In genomic region chr13:45416521-45417125, GRCh38 we compare ENCODE assay signal across 8 cellular contexts. TPM values are rescaled to one million over a fixed set of nuclear protein-coding genes. Genes with fewer than 3 reads are reported as not detected.
DNase-seq lines count a peak whose midpoint lies in the region; ATAC-seq and TF ChIP-seq lines count a peak whose summit lies in the region.

No MANE protein-coding gene starts in this region.

- H3K4me3 ChIP-seq in CD4-positive, CD25-positive, alpha-beta regulatory T cell (ENCODE audit: low read depth, low read length) = peak overlapping the region; percentile 97
- H3K4me3 ChIP-seq in naive thymus-derived CD4-positive, alpha-beta T cell (ENCODE audit: low read length) = peak overlapping the region; percentile 97

- no peaks in the 10 kb centered on the region for H3K27me3 Mint-ChIP-seq in CD4-positive, CD25-positive, alpha-beta regulatory T cell
- H3K27me3 Mint-ChIP-seq in brain = peaks cover 4% of the 10 kb centered on the region
- H3K27me3 Mint-ChIP-seq in naive thymus-derived CD4-positive, alpha-beta T cell = no peaks in the 10 kb centered on the region

- H3K9me3 Mint-ChIP-seq in CD4-positive, CD25-positive, alpha-beta regulatory T cell = peaks cover 0 to 2% (median 0%) of the 10 kb centered on the region in 7 donors
- no peaks in the 10 kb centered on the region for H3K9me3 Mint-ChIP-seq in brain
- peaks cover 0 to 4% (median 0%) of the 10 kb centered on the region in 11 donors for H3K9me3 Mint-ChIP-seq in naive thymus-derived CD4-positive, alpha-beta T cell

- H3K36me3 Mint-ChIP-seq in CD4-positive, CD25-positive, alpha-beta regulatory T cell = peaks cover under 1% of the 10 kb centered on the region
- H3K36me3 Mint-ChIP-seq in brain = no peaks in the 10 kb centered on the region
- peaks cover 0 to 4% (median under 1%) of the 10 kb centered on the region in 5 donors for H3K36me3 Mint-ChIP-seq in naive thymus-derived CD4-positive, alpha-beta T cell

- peak overlapping the region; percentile 97 to 100 (median 98) for H3K4me3 Mint-ChIP-seq in CD4-positive, CD25-positive, alpha-beta regulatory T cell
- peak overlapping the region; percentile 91 to 97 (median 92) for H3K4me3 Mint-ChIP-seq in brain
- H3K4me3 Mint-ChIP-seq in naive thymus-derived CD4-positive, alpha-beta T cell = peak overlapping the region; percentile 90 to 98 (median 96)

- ATAC-seq in CD4-positive, CD25-positive, alpha-beta regulatory T cell (ENCODE audit: low read depth in 2 of 2) = no peak
- ATAC-seq in naive thymus-derived CD4-positive, alpha-beta T cell = no peak
- no peak for ATAC-seq in HG03095 (IDR thresholded peaks at IDR 0.05; ENCODE audit: unreplicated experiment)
- ATAC-seq in GM21390 (IDR thresholded peaks at IDR 0.05; ENCODE audit: unreplicated experiment) = no peak
- ATAC-seq in GM18867 (IDR thresholded peaks at IDR 0.05; ENCODE audit: unreplicated experiment) = no peak

- H3K27ac ChIP-seq in CD4-positive, CD25-positive, alpha-beta regulatory T cell (ENCODE audit: insufficient read depth, low read length, poor library complexity, severe bottlenecking) = peak overlapping the region; percentile 86
- peak overlapping the region; percentile 79 for H3K27ac ChIP-seq in naive thymus-derived CD4-positive, alpha-beta T cell (ENCODE audit: low read depth, low read length)

- CTCF ChIA-PET in naive thymus-derived CD4-positive, alpha-beta T cell (lab: Charles Lee) = interaction anchor here (0.6 to 3.0 kb wide), 7 partner anchors 22 to 73 kb away, joined by 3 to 16 read pairs (median 4); no protein-coding TSS in a partner anchor

- no peak for DNase-seq in CD4-positive, CD25-positive, alpha-beta regulatory T cell
- DNase-seq in NAMALWA (ENCODE audit: low spot score) = peak; percentile 45
- no peak for DNase-seq in naive thymus-derived CD4-positive, alpha-beta T cell
- no peak for DNase-seq in effector CD4-positive, alpha-beta T cell

- POLR2A ChIA-PET in naive thymus-derived CD4-positive, alpha-beta T cell (lab: Charles Lee) = interaction anchor here (0.6 to 5.6 kb wide), 13 partner anchors 10 to 292 kb away, joined by 3 to 40 read pairs (median 5); partner anchors contain the start of genes COG3 and TPT1

- H3K27ac Mint-ChIP-seq in CD4-positive, CD25-positive, alpha-beta regulatory T cell = peak overlapping the region; percentile 97 to 99 (median 99)
- peak overlapping the region; percentile 26 to 92 (median 83) for H3K27ac Mint-ChIP-seq in brain
- H3K27ac Mint-ChIP-seq in naive thymus-derived CD4-positive, alpha-beta T cell = peak overlapping the region; percentile 92 to 99 (median 96)

- no peak for TF ChIP-seq CTCF in brain (conservative IDR thresholded peaks at IDR 0.05)

- no peaks in the 10 kb centered on the region for H3K9me3 ChIP-seq in CD4-positive, CD25-positive, alpha-beta regulatory T cell (ENCODE audit: control insufficient read depth in 2 of 2, low read length in 2 of 2)
- no peaks in the 10 kb centered on the region for H3K9me3 ChIP-seq in naive thymus-derived CD4-positive, alpha-beta T cell (ENCODE audit: control insufficient read depth in 2 of 3, low read length in 3 of 3)

- H3K4me1 Mint-ChIP-seq in CD4-positive, CD25-positive, alpha-beta regulatory T cell = peaks cover 11 to 47% (median 23%) of the 10 kb centered on the region in 4 donors
- H3K4me1 Mint-ChIP-seq in brain = peaks cover 41% of the 10 kb centered on the region
- H3K4me1 Mint-ChIP-seq in naive thymus-derived CD4-positive, alpha-beta T cell = peaks cover 7 to 46% (median 35%) of the 10 kb centered on the region in 7 donors

- H3K4me1 ChIP-seq in CD4-positive, CD25-positive, alpha-beta regulatory T cell (ENCODE audit: control insufficient read depth, insufficient read depth, low read length, poor library complexity, severe bottlenecking) = peaks cover 20% of the 10 kb centered on the region
- peaks cover 4 to 21% of the 10 kb centered on the region in 2 donors for H3K4me1 ChIP-seq in naive thymus-derived CD4-positive, alpha-beta T cell (ENCODE audit: control insufficient read depth in 2 of 2, insufficient read depth in 2 of 2, low read length in 2 of 2)

- no peaks in the 10 kb centered on the region for H3K36me3 ChIP-seq in CD4-positive, CD25-positive, alpha-beta regulatory T cell (ENCODE audit: control insufficient read depth, insufficient read depth, low read length)
- peaks cover 0 to 4% (median 0%) of the 10 kb centered on the region in 3 experiments for H3K36me3 ChIP-seq in naive thymus-derived CD4-positive, alpha-beta T cell (ENCODE audit: control insufficient read depth in 2 of 3, insufficient read depth in 3 of 3, low read length in 3 of 3)

- no peaks in the 10 kb centered on the region for H3K27me3 ChIP-seq in CD4-positive, CD25-positive, alpha-beta regulatory T cell (ENCODE audit: control insufficient read depth, insufficient read depth, low read length)
- no peaks in the 10 kb centered on the region for H3K27me3 ChIP-seq in naive thymus-derived CD4-positive, alpha-beta T cell (ENCODE audit: control insufficient read depth in 2 of 2, insufficient read depth in 2 of 2, low read length in 2 of 2)

- intact Hi-C loops in naive thymus-derived CD4-positive, alpha-beta T cell (cut with micrococcal nuclease) = loop anchor here (1.0 to 5.0 kb wide), 5 partner anchors 17 to 766 kb away; partner anchors contain the start of genes LCP1 (in 1 of the 2) and TPT1 (in 1 of the 2)

RNA-seq across cellular contexts. Expression of gene SLC25A30, which starts 1.6 kb away (rescaled TPM):
- total RNA-seq in CD4-positive, CD25-positive, alpha-beta regulatory T cell = 22.9 TPM
- polyA plus RNA-seq in CD4-positive, CD25-positive, alpha-beta regulatory T cell = 1 to 10 TPM in 3 of 4 donors, under 1 TPM in 1; 0.41 to 2.8 (median 1.6) TPM
- 3.0 TPM for polyA plus RNA-seq in brain (ENCODE audit: insufficient read depth, low read depth, low replicate concordance)
- total RNA-seq in naive thymus-derived CD4-positive, alpha-beta T cell = 10 to 100 TPM; 13.3 to 29.4 (median 23.6) TPM
- 1 to 10 TPM; 1.7 to 2.1 TPM for polyA plus RNA-seq in naive thymus-derived CD4-positive, alpha-beta T cell

RNA-seq across cellular contexts. Expression of gene COG3, which starts 48.1 kb away (rescaled TPM):
- 48.9 TPM for total RNA-seq in CD4-positive, CD25-positive, alpha-beta regulatory T cell
- 10 to 100 TPM; 18.0 to 34.8 (median 29.3) TPM for polyA plus RNA-seq in CD4-positive, CD25-positive, alpha-beta regulatory T cell
- 5.9 TPM for polyA plus RNA-seq in brain (ENCODE audit: insufficient read depth, low read depth, low replicate concordance)
- 10 to 100 TPM; 29.7 to 50.1 (median 43.4) TPM for total RNA-seq in naive thymus-derived CD4-positive, alpha-beta T cell
- 10 to 100 TPM; 26.5 to 31.2 TPM for polyA plus RNA-seq in naive thymus-derived CD4-positive, alpha-beta T cell
